8 cellular contexts compared by ENCODE assay signal in the genomic region with DNA sequence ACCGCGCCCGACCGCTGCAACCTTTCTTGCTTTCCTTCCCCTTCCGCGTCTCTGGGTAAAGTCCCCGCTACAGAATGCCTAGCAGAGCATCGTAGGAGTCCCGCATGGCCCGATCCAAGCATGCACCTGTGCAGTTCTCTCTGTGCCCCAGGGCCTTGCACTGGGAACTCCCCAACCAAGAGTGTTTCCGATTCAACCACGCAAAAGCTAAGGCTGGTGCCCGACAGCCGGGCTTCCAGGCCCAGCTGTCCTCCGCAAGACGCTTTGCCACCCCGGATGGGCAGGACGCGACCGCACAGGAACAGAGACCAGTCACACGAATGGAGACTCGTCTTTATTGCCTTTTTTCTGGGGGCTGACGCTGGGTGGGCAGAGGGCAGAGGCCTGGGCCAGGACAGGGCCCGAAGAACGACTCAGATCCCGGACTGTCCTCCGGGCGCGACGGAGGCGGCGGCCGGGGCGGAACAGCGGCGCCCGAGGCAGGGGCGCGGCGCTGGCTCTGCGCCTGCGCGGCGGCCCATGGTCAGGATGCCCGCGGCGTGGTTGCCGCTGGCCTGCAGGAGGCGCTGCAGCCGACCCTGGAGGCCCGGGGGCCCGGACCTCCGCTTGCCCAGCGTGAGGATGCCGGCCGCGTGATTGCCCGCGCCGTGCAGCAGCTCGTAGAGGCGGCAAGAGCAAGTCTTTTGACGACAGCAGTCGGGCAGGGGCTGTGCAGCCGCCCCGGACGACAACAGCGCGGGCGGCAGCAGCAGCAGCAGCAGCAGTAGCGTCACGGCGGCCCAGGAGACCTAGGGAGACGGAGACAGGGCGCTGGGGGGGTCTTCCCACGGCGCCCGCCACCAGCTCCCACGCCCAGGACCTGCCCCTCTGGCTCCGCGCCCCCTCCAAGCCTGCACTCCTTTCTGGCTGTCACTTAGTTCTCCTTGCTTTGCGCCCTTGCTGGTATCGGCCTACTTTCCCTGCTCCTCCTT. TPM values are rescaled to one million over a fixed set of nuclear protein-coding genes. Genes with fewer than 3 reads are reported as not detected.
A peak's percentile ranks its signal among the peaks of the same experiment; 100 is the strongest.
DNase-seq lines count a peak whose midpoint lies in the region; ATAC-seq and TF ChIP-seq lines count a peak whose summit lies in the region.

No MANE protein-coding gene starts in this region.

- peak; percentile 94 for TF ChIP-seq CTCF in mucosa of descending colon (IDR thresholded peaks at IDR 0.05)

- H3K4me1 ChIP-seq in mucosa of descending colon (ENCODE audit: low read depth): peaks cover 32% of the 10 kb centered on the region

- peaks cover 40% of the 10 kb centered on the region for H3K4me1 Mint-ChIP-seq in activated CD8-positive, alpha-beta memory T cell treated with anti-CD3 and anti-CD28 coated beads, Interleukin-2, amount 10 ng/mL, durations not matched to agents 7 days and 5 days

- ATAC-seq in HG03108 (IDR thresholded peaks at IDR 0.05; ENCODE audit: unreplicated experiment) (peak; percentile 52), mucosa of descending colon (peak; percentile 91)
- ATAC-seq in activated CD8-positive, alpha-beta memory T cell treated with anti-CD3 and anti-CD28 coated beads, Interleukin-2, amount 10 ng/mL, durations not matched to agents 7 days and 5 days: peak; percentile 80

- H3K4me3 Mint-ChIP-seq in activated CD8-positive, alpha-beta memory T cell treated with anti-CD3 and anti-CD28 coated beads, Interleukin-2, amount 10 ng/mL, durations not matched to agents 7 days and 5 days: peak overlapping the region; percentile 98

- no peaks in the 10 kb centered on the region for H3K36me3 Mint-ChIP-seq in activated CD8-positive, alpha-beta memory T cell treated with anti-CD3 and anti-CD28 coated beads, Interleukin-2, amount 10 ng/mL, durations not matched to agents 7 days and 5 days

- peak overlapping the region; percentile 79 for H3K27ac Mint-ChIP-seq in activated CD8-positive, alpha-beta memory T cell treated with anti-CD3 and anti-CD28 coated beads, Interleukin-2, amount 10 ng/mL, durations not matched to agents 7 days and 5 days

- H3K9me3 ChIP-seq in mucosa of descending colon: no peaks in the 10 kb centered on the region

- H3K27me3 Mint-ChIP-seq in activated CD8-positive, alpha-beta memory T cell treated with anti-CD3 and anti-CD28 coated beads, Interleukin-2, amount 10 ng/mL, durations not matched to agents 7 days and 5 days: peaks cover 31% of the 10 kb centered on the region

- intact Hi-C loops in mucosa of descending colon (cut with DNase I, micrococcal nuclease): no loop called here

- H3K4me3 ChIP-seq in mucosa of descending colon: peak overlapping the region; percentile 17

- CTCF ChIA-PET in activated CD8-positive, alpha-beta memory T cell treated with anti-CD3 and anti-CD28 coated beads, Interleukin-2, amount 10 ng/mL, durations not matched to agents 7 days and 5 days (lab: Charles Lee): interaction anchor here (0.5 to 5.2 kb wide), 19 partner anchors 8 to 336 kb away, joined by 3 to 29 read pairs (median 4); partner anchors contain the start of genes CNP, DNAJC7, GHDC and KAT2A

- DNase-seq in NCI-H1694 treated with DMSO at 0.1 percent for 48 hours (lab: John Stamatoyannopoulos, UW) (peak; percentile 27), NCI-H1694 (lab: John Stamatoyannopoulos, UW) (no peak), NCI-H748 (lab: John Stamatoyannopoulos, UW; ENCODE audit: unreplicated experiment) (peak; percentile 76), epidermal melanocyte (ENCODE audit: insufficient read length, low spot score) (peak; percentile 46), mucosa of descending colon (peak; percentile 80 to 91 (median 86))
- peak; percentile 85 for DNase-seq in activated CD8-positive, alpha-beta memory T cell treated with anti-CD3 and anti-CD28 coated beads, Interleukin-2, amount 10 ng/mL, durations not matched to agents 7 days and 5 days
- peak; percentile 50 to 51 for DNase-seq in stimulated activated CD8-positive, alpha-beta memory T cell treated with anti-CD3 and anti-CD28 coated beads, Interleukin-2, amount 100 ng/mL, for 1 hour (ENCODE audit: low read depth in 2 of 2)

- H3K9me3 Mint-ChIP-seq in activated CD8-positive, alpha-beta memory T cell treated with anti-CD3 and anti-CD28 coated beads, Interleukin-2, amount 10 ng/mL, durations not matched to agents 7 days and 5 days (ENCODE audit: low read depth): no peaks in the 10 kb centered on the region

- H3K36me3 ChIP-seq in mucosa of descending colon (ENCODE audit: low read depth): no peaks in the 10 kb centered on the region

RNA-seq across cellular contexts. Expression of gene HCRT, which starts 1.2 kb away (rescaled TPM):
- not detected for total RNA-seq in activated CD8-positive, alpha-beta memory T cell treated with anti-CD3 and anti-CD28 coated beads, Interleukin-2, amount 10 ng/mL, durations not matched to agents 7 days and 5 days
- total RNA-seq in mucosa of descending colon: not detected

RNA-seq across cellular contexts. Expression of gene KCNH4, which starts 3.1 kb away (rescaled TPM):
- total RNA-seq in activated CD8-positive, alpha-beta memory T cell treated with anti-CD3 and anti-CD28 coated beads, Interleukin-2, amount 10 ng/mL, durations not matched to agents 7 days and 5 days: under 1 TPM; 0.09 to 0.56 TPM
- under 1 TPM in 2 of 3 donors, not detected in 1; 0.06 to 0.10 TPM for total RNA-seq in mucosa of descending colon

RNA-seq across cellular contexts. Expression of gene GHDC, which starts 10.3 kb away (rescaled TPM):
- 10 to 100 TPM; 17.0 to 18.0 TPM for total RNA-seq in activated CD8-positive, alpha-beta memory T cell treated with anti-CD3 and anti-CD28 coated beads, Interleukin-2, amount 10 ng/mL, durations not matched to agents 7 days and 5 days
- total RNA-seq in mucosa of descending colon: 10 to 100 TPM; 21.9 to 22.2 (median 22.0) TPM

RNA-seq across cellular contexts. Expression of gene RAB5C, which starts 29.2 kb away (rescaled TPM):
- total RNA-seq in activated CD8-positive, alpha-beta memory T cell treated with anti-CD3 and anti-CD28 coated beads, Interleukin-2, amount 10 ng/mL, durations not matched to agents 7 days and 5 days: 10 to 100 TPM; 86.9 to 99.4 TPM
- 100 to 1,000 TPM; 133 to 161 (median 160) TPM for total RNA-seq in mucosa of descending colon
